8 cellular contexts compared by ENCODE assay signal in the genomic region with DNA sequence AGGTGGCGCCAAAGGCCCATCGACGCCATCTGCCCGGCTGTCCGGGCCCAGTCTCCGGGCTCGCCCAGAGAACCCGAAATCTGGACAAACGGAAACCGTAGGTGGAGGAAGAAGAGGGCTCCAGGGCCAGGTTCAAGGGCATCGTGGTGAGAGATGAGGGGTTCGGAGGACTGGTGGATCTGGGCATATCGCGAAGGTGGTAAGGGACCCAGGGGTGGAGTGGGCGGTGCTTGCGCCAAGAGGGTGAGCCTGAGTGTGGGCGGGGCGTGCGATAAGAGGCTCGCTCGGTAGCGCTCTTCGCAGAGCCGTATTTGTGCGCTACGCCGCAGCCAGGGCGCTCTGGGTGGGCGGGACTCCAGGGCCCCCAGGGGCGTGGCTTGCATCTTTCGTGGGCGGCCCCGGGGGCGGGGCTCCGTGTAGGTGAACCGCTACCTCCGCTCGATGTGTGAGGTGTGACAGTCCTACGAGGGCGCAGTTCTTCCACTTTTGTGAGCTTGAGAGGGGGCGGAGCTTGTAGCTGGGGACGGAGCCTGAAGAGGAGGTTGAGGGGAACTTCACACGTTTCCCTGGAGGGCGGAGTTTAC.
DNase-seq lines count a peak whose midpoint lies in the region; ATAC-seq and TF ChIP-seq lines count a peak whose summit lies in the region.

No MANE protein-coding gene starts in this region.

- peak; percentile 69 for ATAC-seq in GM19035 (IDR thresholded peaks at IDR 0.05; ENCODE audit: unreplicated experiment)
- ATAC-seq in HG03342 (IDR thresholded peaks at IDR 0.05; ENCODE audit: unreplicated experiment): peak; percentile 63
- ATAC-seq in activated CD4-positive, CD25-positive, alpha-beta regulatory T cell treated with anti-CD3 and anti-CD28 coated beads, Interleukin-2, amount 50 U/mL, for 24 hours: peak; percentile 74 to 77

- peak; percentile 86 for TF ChIP-seq CTCF in AG10803 (conservative IDR thresholded peaks at IDR 0.05; ENCODE audit: low read length)

- DNase-seq in AG10803 (ENCODE audit: low read depth): peak; percentile 87
- peak; percentile 97 for DNase-seq in NCI-H345 (lab: John Stamatoyannopoulos, UW)
- peak; percentile 50 to 51 for DNase-seq in cerebellar nuclear complex (lab: John Stamatoyannopoulos, UW)
- DNase-seq in kidney glomerular epithelial cell (lab: John Stamatoyannopoulos, UW): peak; percentile 92
- peak; percentile 96 for DNase-seq in stimulated activated CD4-positive, alpha-beta T cell treated with anti-CD3 and anti-CD28 coated beads, Interleukin-15, amount 100 ng/mL, for 24 hours

- peak overlapping the region; percentile 69 for H3K4me3 ChIP-seq in AG10803 (ENCODE audit: low read length)

Comparison
In these comparisons a context has a peak if more than half of its experiments do, and no peak if none do; other contexts are left out.
1. Peak in every context shown above with its lines: DNase-seq, ATAC-seq and H3K4me3 ChIP-seq.